ENCODE assay signal across 17 cellular contexts in the genomic region with DNA sequence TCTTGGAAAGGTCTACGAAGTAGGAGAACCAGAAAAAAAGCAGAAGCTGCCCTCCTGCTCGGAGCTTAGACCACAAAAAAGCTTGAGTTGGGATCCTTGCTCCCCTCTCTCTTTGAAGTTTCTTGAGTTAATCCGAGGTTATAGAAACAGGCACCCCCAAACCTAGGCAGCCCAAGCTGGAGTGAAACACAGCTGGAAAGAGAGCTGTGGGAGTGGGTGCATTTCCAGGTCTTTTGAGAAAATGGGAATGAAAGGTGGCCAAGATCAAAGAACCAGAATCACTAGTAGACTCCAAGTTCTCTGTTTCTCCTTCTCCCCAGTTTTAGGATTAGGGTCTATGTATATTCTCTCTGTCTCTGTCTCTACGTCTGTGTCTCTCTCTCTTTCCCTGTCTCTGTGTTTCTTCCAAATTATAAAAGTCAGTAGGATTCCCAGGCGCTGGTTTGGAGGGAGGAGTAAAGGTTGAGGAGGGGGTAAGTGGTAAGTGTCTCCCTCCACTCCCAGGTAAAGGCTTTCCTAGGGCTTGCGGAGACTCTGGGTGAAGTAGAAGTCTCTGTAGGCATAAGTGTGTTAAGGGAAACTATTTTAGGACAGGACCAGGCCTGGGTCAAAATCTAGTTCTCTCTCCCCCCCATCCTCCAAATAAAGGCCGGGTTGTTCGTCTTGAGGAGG. TPM values are rescaled to one million over a fixed set of nuclear protein-coding genes. Genes with fewer than 3 reads are reported as not detected.
DNase-seq lines count a peak whose midpoint lies in the region; ATAC-seq and TF ChIP-seq lines count a peak whose summit lies in the region.
"Had no signal": no experiment of that assay in that cellular context is flagged by ENCODE, and none has a peak within 500 bp of the region (broad histone marks: within the 10 kb centered on the region; RNA-seq: fewer than 3 reads in every experiment).

No MANE protein-coding gene starts in this region.

- WGBS in neuronal stem cell (ENCODE audit: extremely low coverage in 2 of 2, insufficient read length in 2 of 2, insufficient replicate concordance in 1 of 2), 2 donors, result no CpG with 5 or more reads among the region's 8 CpGs
- WGBS in smooth muscle cell (ENCODE audit: low lambda C conversion rate), result 16% methylated on average over 8 of the region's 8 CpGs

- peak overlapping the region; percentile 18 for H3K27ac Mint-ChIP-seq in T-helper 1 cell treated with Interleukin-12 subunit alpha and Interleukin-12 subunit beta and Interleukin-4 antibody, amounts not matched to agents 30 μg/mL and 1 μg/mL, for 36 hours
- no peak overlapping the region for H3K27ac Mint-ChIP-seq in GM23338

- H3K4me2 ChIP-seq in GM23338 (peak overlapping the region; percentile 78; the same call in 1 of the 2 replicates), neuronal stem cell (ENCODE audit: insufficient read depth, low read length, poor library complexity, severe bottlenecking) (peak overlapping the region; percentile 99), smooth muscle cell (no peak overlapping the region)
- H3K4me2 ChIP-seq: BLaER1 treated with 17β-estradiol and CSF1 and Interleukin-3, amounts not matched to agents 10 nM and 100 nM had no signal

- H3K36me3 ChIP-seq in GM23338 (ENCODE audit: insufficient read depth), result no peaks in the 10 kb centered on the region
- peaks cover 0 to 16% of the 10 kb centered on the region in 2 donors for H3K36me3 ChIP-seq in neuronal stem cell (replicated peaks in 1 of 2; ENCODE audit: control insufficient read depth in 2 of 2, insufficient read depth in 2 of 2, low read length in 2 of 2)
- H3K36me3 ChIP-seq in smooth muscle cell (ENCODE audit: low read depth), result no peaks in the 10 kb centered on the region
- H3K36me3 ChIP-seq: BLaER1 treated with 17β-estradiol and CSF1 and Interleukin-3, amounts not matched to agents 10 nM and 100 nM had no signal

- no peak overlapping the region for H3K4ac ChIP-seq in neuronal stem cell (ENCODE audit: low read length)

- H2AFZ ChIP-seq in GM23338 (no peak overlapping the region), neuronal stem cell (ENCODE audit: low read length) (no peak overlapping the region), smooth muscle cell (ENCODE audit: low read depth) (no peak overlapping the region)

- peak overlapping the region; percentile 83 for H2BK15ac ChIP-seq in neuronal stem cell (ENCODE audit: low read length)

- peaks cover 7% of the 10 kb centered on the region for H3K79me1 ChIP-seq in neuronal stem cell (ENCODE audit: low read depth, low read length)

- H3K4me1 ChIP-seq in GM23338 (ENCODE audit: insufficient read depth) (peaks cover 37% of the 10 kb centered on the region), neuronal stem cell (ENCODE audit: control insufficient read depth in 2 of 2, insufficient read depth in 1 of 2, low read depth in 1 of 2, low read length in 2 of 2) (peaks cover 8 to 22% of the 10 kb centered on the region in 2 donors), smooth muscle cell (ENCODE audit: low read depth) (peaks cover 28% of the 10 kb centered on the region)

- no peak overlapping the region for H3K4me3 Mint-ChIP-seq in T-helper 1 cell treated with Interleukin-12 subunit alpha and Interleukin-12 subunit beta and Interleukin-4 antibody, amounts not matched to agents 30 μg/mL and 1 μg/mL, for 36 hours
- peak overlapping the region; percentile 38; the same call in 2 of the 3 replicates for H3K4me3 Mint-ChIP-seq in GM23338

- H3K14ac ChIP-seq in neuronal stem cell (ENCODE audit: low read length), result no peak overlapping the region

- TF ChIP-seq CTCF in GM23338 (conservative IDR thresholded peaks at IDR 0.05; ENCODE audit: low read depth in 2 of 2) (no peak), dorsolateral prefrontal cortex (IDR thresholded peaks at IDR 0.05 in 54 of 56, conservative IDR thresholded peaks at IDR 0.05 in 2 of 56; ENCODE audit: low read depth in 1 of 56, partially characterized antibody in 56 of 56) (no peak), smooth muscle cell (IDR thresholded peaks at IDR 0.05; ENCODE audit: borderline replicate concordance, insufficient read depth, poor library complexity, severe bottlenecking) (no peak)

- H2BK5ac ChIP-seq in neuronal stem cell (ENCODE audit: low read length), result peak overlapping the region; percentile 99

- H4K91ac ChIP-seq in neuronal stem cell (ENCODE audit: low read depth, low read length, poor library complexity), result no peak overlapping the region

- peaks cover 99% of the 10 kb centered on the region for H3K27me3 ChIP-seq in GM23338 (ENCODE audit: insufficient read depth)
- peaks cover 0 to 100% (median 83%) of the 10 kb centered on the region in 45 donors for H3K27me3 ChIP-seq in dorsolateral prefrontal cortex
- H3K27me3 ChIP-seq in neuronal stem cell (ENCODE audit: control insufficient read depth in 3 of 3, insufficient read depth in 3 of 3, low read depth in 1 of 3, low read length in 3 of 3), result peaks cover 0 to 96% (median 6%) of the 10 kb centered on the region in 3 experiments
- H3K27me3 ChIP-seq in smooth muscle cell (ENCODE audit: low read depth), result peaks cover 100% of the 10 kb centered on the region

- H3F3A ChIP-seq in GM23338 (replicated peaks; ENCODE audit: low read depth) (peaks cover 39% of the 10 kb centered on the region), smooth muscle cell (ENCODE audit: low read depth) (no peaks in the 10 kb centered on the region)

- peak overlapping the region; percentile 98 for H2BK12ac ChIP-seq in neuronal stem cell (ENCODE audit: low read length)

- H3K27ac ChIP-seq in GM23338 (ENCODE audit: low read depth), result no peak overlapping the region
- H3K27ac ChIP-seq in dorsolateral prefrontal cortex, result peak overlapping the region in 46 of 59 donors; percentile 14 to 91 (median 79)
- peak overlapping the region; percentile 34 for H3K27ac ChIP-seq in neuronal stem cell (replicated peaks; ENCODE audit: low read length)
- no peak overlapping the region for H3K27ac ChIP-seq in smooth muscle cell (ENCODE audit: low read depth)
- H3K27ac ChIP-seq: BLaER1 treated with 17β-estradiol and CSF1 and Interleukin-3, amounts not matched to agents 10 nM and 100 nM had no signal

- intact Hi-C loops in dorsolateral prefrontal cortex (cut with DNase I), result no loop called here

- H3K4me3 ChIP-seq in GM23338 (0 out of 2 replicates have a peak overlapping the region, but pooled peaks have one; percentile 58), dorsolateral prefrontal cortex (peak overlapping the region in 49 of 59 donors; percentile 31 to 73 (median 64)), neuronal stem cell (ENCODE audit: low read length in 2 of 2) (peak overlapping the region in 1 of 2 donors; percentile 98), smooth muscle cell (no peak overlapping the region)
- H3K4me3 ChIP-seq: BLaER1 treated with 17β-estradiol and CSF1 and Interleukin-3, amounts not matched to agents 10 nM and 100 nM had no signal

- H4K20me1 ChIP-seq in GM23338 (replicated peaks; ENCODE audit: insufficient read depth) (peaks cover 17% of the 10 kb centered on the region), smooth muscle cell (ENCODE audit: low read depth) (peaks cover 4% of the 10 kb centered on the region)

- H3K4me1 Mint-ChIP-seq in T-helper 1 cell treated with Interleukin-12 subunit alpha and Interleukin-12 subunit beta and Interleukin-4 antibody, amounts not matched to agents 30 μg/mL and 1 μg/mL, for 36 hours (ENCODE audit: low read depth), result peaks cover 13% of the 10 kb centered on the region
- H3K4me1 Mint-ChIP-seq in GM23338, result peaks cover 39% of the 10 kb centered on the region

- peaks cover 9% of the 10 kb centered on the region for H3K36me3 Mint-ChIP-seq in T-helper 1 cell treated with Interleukin-12 subunit alpha and Interleukin-12 subunit beta and Interleukin-4 antibody, amounts not matched to agents 30 μg/mL and 1 μg/mL, for 36 hours (ENCODE audit: low read depth)
- H3K36me3 Mint-ChIP-seq in GM23338 (ENCODE audit: low read depth), result peaks cover 3% of the 10 kb centered on the region; the same call in 1 of the 3 replicates

- peaks cover 65% of the 10 kb centered on the region for H3K27me3 Mint-ChIP-seq in T-helper 1 cell treated with Interleukin-12 subunit alpha and Interleukin-12 subunit beta and Interleukin-4 antibody, amounts not matched to agents 30 μg/mL and 1 μg/mL, for 36 hours (ENCODE audit: low read depth)
- peaks cover 91% of the 10 kb centered on the region for H3K27me3 Mint-ChIP-seq in GM23338 (ENCODE audit: insufficient read depth, low read depth, poor library complexity)

- H3K9me3 ChIP-seq in neuronal stem cell (replicated peaks in 1 of 2; ENCODE audit: control insufficient read depth in 2 of 2, insufficient read depth in 1 of 2, low read depth in 1 of 2, low read length in 2 of 2) (peaks cover 3 to 7% of the 10 kb centered on the region in 2 donors), smooth muscle cell (replicated peaks; ENCODE audit: low read depth) (no peaks in the 10 kb centered on the region)

- H3K9me2 ChIP-seq in GM23338 (ENCODE audit: insufficient read depth), result no peaks in the 10 kb centered on the region

- H3K9ac ChIP-seq in neuronal stem cell (ENCODE audit: low read depth, low read length, poor library complexity), result peak overlapping the region; percentile 97
- no peak overlapping the region for H3K9ac ChIP-seq in smooth muscle cell (ENCODE audit: low read depth)
- H3K9ac ChIP-seq: BLaER1 treated with 17β-estradiol and CSF1 and Interleukin-3, amounts not matched to agents 10 nM and 100 nM had no signal

- H3K79me2 ChIP-seq in GM23338 (replicated peaks; ENCODE audit: insufficient read depth), result no peaks in the 10 kb centered on the region
- H3K79me2 ChIP-seq in smooth muscle cell (ENCODE audit: low read depth), result no peaks in the 10 kb centered on the region

- no peaks in the 10 kb centered on the region for H3K9me3 Mint-ChIP-seq in T-helper 1 cell treated with Interleukin-12 subunit alpha and Interleukin-12 subunit beta and Interleukin-4 antibody, amounts not matched to agents 30 μg/mL and 1 μg/mL, for 36 hours
- peaks cover 4% of the 10 kb centered on the region; the same call in 2 of the 3 replicates for H3K9me3 Mint-ChIP-seq in GM23338

- no peak overlapping the region for H2BK120ac ChIP-seq in neuronal stem cell (ENCODE audit: low read depth, low read length)

- DNase-seq in T-helper 1 cell (no peak), GM23338 (ENCODE audit: low spot score) (no peak), dorsolateral prefrontal cortex (peak in 1 of 10 donors; percentile 7), neuronal stem cell (ENCODE audit: low spot score) (no peak), UCSD-AML1 (lab: John Stamatoyannopoulos, UW; ENCODE audit: unreplicated experiment) (no peak), smooth muscle cell (lab: John Stamatoyannopoulos, UW; ENCODE audit: unreplicated experiment) (no peak)
- DNase-seq: 8988T, DMS 273 treated with DMSO at 0.1 percent for 48 hours, HCEC 1CT, IMR-90, NCI-H1436 treated with DMSO at 0.1 percent for 48 hours, NCI-H2081 treated with DMSO at 0.1 percent for 48 hours, NCI-H524 had no signal

- H4K8ac ChIP-seq in neuronal stem cell (ENCODE audit: low read depth, low read length), result no peak overlapping the region

- H3K18ac ChIP-seq in neuronal stem cell (ENCODE audit: low read length), result peak overlapping the region; percentile 98

- peak overlapping the region; percentile 93 for H2AK5ac ChIP-seq in neuronal stem cell (ENCODE audit: low read depth, low read length)

- H3K23ac ChIP-seq in neuronal stem cell (ENCODE audit: low read depth, low read length, poor library complexity), result no peak overlapping the region

- ATAC-seq in GM23338, result no peak
- ATAC-seq in HG02759 (IDR thresholded peaks at IDR 0.05; ENCODE audit: unreplicated experiment), result no peak

RNA-seq across cellular contexts. Expression of a gene that starts 2.9 kb away (rescaled TPM):
- total RNA-seq in GM23338 (2014; rRNA removed; shearing (Covaris generic)), result 0.19 and 1.7 TPM in 2 replicates
- 0.45 TPM in 1 of 2 replicates, not detected in the other for polyA plus RNA-seq in GM23338 (2016; fragmentation: Nextera tagmentation; extraction: Ambion mirVana)
- 100 to 1,000 TPM in 8 of 120 experiments, 10 to 100 TPM in 112; 23.2 to 211 (median 64.6) TPM for total RNA-seq in dorsolateral prefrontal cortex
- 373 TPM for polyA plus RNA-seq in neuronal stem cell (2013, experiment 1 of 2)
- 381 TPM for polyA plus RNA-seq in neuronal stem cell (2013, experiment 2 of 2)
- not detected in 2 replicates for total RNA-seq in smooth muscle cell
- polyA plus RNA-seq in smooth muscle cell, result not detected in 2 replicates
- total RNA-seq: HT-29, IMR-90 had no signal
- polyA plus RNA-seq: IMR-90 had no signal

Comparison
In these comparisons a context has a peak if more than half of its experiments do, and no peak if none do; other contexts are left out.
1. H3K27ac ChIP-seq: peak in dorsolateral prefrontal cortex (46 of 59) and neuronal stem cell (single experiment); none in GM23338 (single experiment) and smooth muscle cell (single experiment).